Comparison of ENCODE assay signal across 18 cellular contexts in the genomic region with DNA sequence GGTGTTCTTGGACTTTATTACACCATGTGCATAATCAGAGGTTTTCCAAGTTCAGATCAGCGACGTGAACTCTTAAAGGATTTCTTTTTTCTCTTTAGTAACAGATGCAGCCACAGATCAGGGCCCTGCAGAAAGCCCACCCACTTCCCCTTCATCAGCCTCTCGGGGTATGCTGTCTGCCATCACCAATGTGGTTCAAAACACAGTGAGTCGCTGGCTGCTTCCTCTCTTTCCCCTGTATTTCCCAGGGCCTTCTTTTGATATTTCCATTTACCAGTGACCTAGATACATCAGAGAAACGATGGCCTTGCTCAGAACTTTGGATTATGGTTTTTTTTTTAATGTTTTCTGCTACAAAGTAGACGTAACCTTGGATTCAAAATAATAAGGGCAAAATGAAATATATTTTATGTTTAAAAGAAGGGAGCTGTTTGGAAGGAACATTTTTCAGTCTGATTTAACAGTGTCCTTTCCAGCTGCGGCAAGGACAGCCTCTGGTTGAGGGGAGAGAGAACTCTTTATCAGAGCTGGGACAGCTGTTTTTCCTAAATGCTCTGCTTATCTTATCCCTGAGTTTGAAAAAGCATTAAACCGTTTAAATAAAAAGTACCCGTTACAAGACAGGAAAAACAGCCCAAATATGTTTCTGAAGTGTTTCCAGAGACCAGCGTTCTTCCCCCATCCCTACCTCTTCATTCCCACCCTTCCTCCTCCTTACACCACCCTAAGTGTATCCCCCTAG. TPM values are rescaled to one million over a fixed set of nuclear protein-coding genes. Genes with fewer than 3 reads are reported as not detected.
DNase-seq lines count a peak whose midpoint lies in the region; TF ChIP-seq lines count a peak whose summit lies in the region.
"Had no signal": no experiment of that assay in that cellular context is flagged by ENCODE, and none has a peak within 500 bp of the region (broad histone marks: within the 10 kb centered on the region; RNA-seq: fewer than 3 reads in every experiment).

No MANE protein-coding gene starts in this region.

- H3K27ac ChIP-seq in neuronal stem cell (replicated peaks; ENCODE audit: low read length) (no peak overlapping the region), osteoblast (ENCODE audit: low read depth, low read length) (no peak overlapping the region)
- H3K27ac ChIP-seq: PC-9, SK-N-MC had no signal

- H3K27me3 ChIP-seq in Caco-2 (replicated peaks; ENCODE audit: control insufficient read depth, insufficient read depth, low read length) (no peaks in the 10 kb centered on the region), neuronal stem cell (ENCODE audit: control insufficient read depth in 3 of 3, insufficient read depth in 3 of 3, low read depth in 1 of 3, low read length in 3 of 3) (no peaks in the 10 kb centered on the region), osteoblast (ENCODE audit: insufficient read depth, low read length) (no peaks in the 10 kb centered on the region)
- H3K27me3 ChIP-seq: stomach had no signal

- no peak overlapping the region for H3K18ac ChIP-seq in neuronal stem cell (ENCODE audit: low read length)

- no peak overlapping the region for H2BK12ac ChIP-seq in neuronal stem cell (ENCODE audit: low read length)

- no peak overlapping the region for H3K14ac ChIP-seq in neuronal stem cell (ENCODE audit: low read length)

- H3K4me2 ChIP-seq in neuronal stem cell (ENCODE audit: insufficient read depth, low read length, poor library complexity, severe bottlenecking) (no peak overlapping the region), osteoblast (ENCODE audit: insufficient read depth, low read length) (no peak overlapping the region)
- H3K4me2 ChIP-seq: PC-9 had no signal

- no peak overlapping the region for H3K23ac ChIP-seq in neuronal stem cell (ENCODE audit: low read depth, low read length, poor library complexity)

- H3K4me3 Mint-ChIP-seq in Caco-2 (ENCODE audit: unreplicated experiment) = no peak overlapping the region
- H3K4me3 Mint-ChIP-seq in glutamatergic neuron (ENCODE audit: unreplicated experiment) = no peak overlapping the region

- no peak for DNase-seq in Caco-2
- peak; percentile 63 for DNase-seq in OCI-M1 (lab: John Stamatoyannopoulos, UW)
- DNase-seq in fibroblast of villous mesenchyme (ENCODE audit: low read depth) = peak; percentile 62
- DNase-seq in neuronal stem cell (ENCODE audit: low spot score) = no peak
- DNase-seq in C1 segment of cervical spinal cord (lab: John Stamatoyannopoulos, UW) = no peak
- DNase-seq in osteoblast (ENCODE audit: insufficient read length, low spot score, missing footprints) = no peak
- no peak for DNase-seq in glutamatergic neuron
- DNase-seq: activated CD4-positive, alpha-beta T cell treated with anti-CD3 and anti-CD28 coated beads for 4 hours; activated gamma-delta T cell; anterior cingulate cortex; NCI-H2107; NCI-H69; nucleus accumbens; PC-9; stimulated activated CD4-positive, alpha-beta T cell treated with anti-CD3 and anti-CD28 coated beads, Interleukin-1b, Interleukin-23, amount 100 ng/mL, for 48 hours; stomach; T1000 had no signal

- H3K79me2 ChIP-seq in osteoblast (ENCODE audit: insufficient read depth, low read length) = peaks cover 21% of the 10 kb centered on the region

- no peak overlapping the region for H2AK5ac ChIP-seq in neuronal stem cell (ENCODE audit: low read depth, low read length)

- BruUV-seq in Caco-2 (replicated peaks; lab: Mats Ljungman, UMichigan) = no TSS peak

- peak overlapping the region; percentile 6 for H2AFZ ChIP-seq in neuronal stem cell (ENCODE audit: low read length)
- no peak overlapping the region for H2AFZ ChIP-seq in osteoblast (ENCODE audit: low read length)
- H2AFZ ChIP-seq: PC-9 had no signal

- H3K27ac Mint-ChIP-seq in Caco-2 (ENCODE audit: unreplicated experiment) (peak overlapping the region; percentile 53), glutamatergic neuron (ENCODE audit: unreplicated experiment) (no peak overlapping the region)

- peaks cover 19% of the 10 kb centered on the region for H3K4me1 Mint-ChIP-seq in Caco-2 (ENCODE audit: low read depth, unreplicated experiment)
- H3K4me1 Mint-ChIP-seq in glutamatergic neuron (ENCODE audit: low read depth, unreplicated experiment) = peaks cover 14% of the 10 kb centered on the region

- CTCF ChIA-PET in Caco-2 (lab: Charles Lee) = interaction anchor here (0.6 to 1.0 kb wide), 2 partner anchors 228 to 229 kb away, joined by 3 read pairs; no protein-coding TSS in a partner anchor

- H3K36me3 Mint-ChIP-seq in Caco-2 (ENCODE audit: insufficient read depth, unreplicated experiment) (peaks cover 4% of the 10 kb centered on the region), glutamatergic neuron (ENCODE audit: unreplicated experiment) (no peaks in the 10 kb centered on the region)

- H4K8ac ChIP-seq in neuronal stem cell (ENCODE audit: low read depth, low read length) = no peak overlapping the region

- H3K4me3 ChIP-seq in Caco-2 (ENCODE audit: low read depth, low read length) (no peak overlapping the region), fibroblast of villous mesenchyme (ENCODE audit: low read depth, low read length) (no peak overlapping the region), neuronal stem cell (ENCODE audit: low read length in 2 of 2) (no peak overlapping the region), osteoblast (ENCODE audit: insufficient read depth, low read length) (no peak overlapping the region)
- H3K4me3 ChIP-seq: PC-9, SK-N-MC, stomach had no signal

- H3K79me1 ChIP-seq in neuronal stem cell (ENCODE audit: low read depth, low read length) = no peaks in the 10 kb centered on the region

- H2BK120ac ChIP-seq in neuronal stem cell (ENCODE audit: low read depth, low read length) = no peak overlapping the region

- peaks cover 8% of the 10 kb centered on the region for H4K20me1 ChIP-seq in osteoblast (ENCODE audit: insufficient read depth, low read length)

- no peaks in the 10 kb centered on the region for H3K9me3 ChIP-seq in Caco-2
- H3K9me3 ChIP-seq in neuronal stem cell (replicated peaks in 1 of 2; ENCODE audit: control insufficient read depth in 2 of 2, insufficient read depth in 1 of 2, low read depth in 1 of 2, low read length in 2 of 2) = no peaks in the 10 kb centered on the region
- H3K9me3 ChIP-seq in osteoblast (ENCODE audit: low read depth, low read length) = no peaks in the 10 kb centered on the region
- H3K9me3 ChIP-seq: stomach had no signal

- intact Hi-C loops in Caco-2 (cut with micrococcal nuclease; ENCODE audit: unreplicated experiment) = loop anchor here (10.0 kb wide), 1 partner anchor 549 kb away; a partner anchor contains a TSS

- no peak overlapping the region for H3K9ac ChIP-seq in neuronal stem cell (ENCODE audit: low read depth, low read length, poor library complexity)

- H4K91ac ChIP-seq in neuronal stem cell (ENCODE audit: low read depth, low read length, poor library complexity) = no peak overlapping the region

- H2BK15ac ChIP-seq in neuronal stem cell (ENCODE audit: low read length) = no peak overlapping the region

- WGBS in neuronal stem cell (ENCODE audit: extremely low coverage in 2 of 2, insufficient read length in 2 of 2, insufficient replicate concordance in 1 of 2), 2 donors = no CpG with 5 or more reads among the region's 10 CpGs

- TF ChIP-seq CTCF in Caco-2 (IDR thresholded peaks at IDR 0.05; ENCODE audit: insufficient read depth in 1 of 2, low read depth in 1 of 2, low read length in 1 of 2, severe bottlenecking in 1 of 2, unreplicated experiment in 1 of 2) = no peak
- TF ChIP-seq CTCF in fibroblast of villous mesenchyme (IDR thresholded peaks at IDR 0.05; ENCODE audit: insufficient read depth, low read depth, low read length) = no peak
- TF ChIP-seq CTCF in osteoblast (IDR thresholded peaks at IDR 0.05; ENCODE audit: extremely low read depth, low read depth, low read length) = no peak
- TF ChIP-seq CTCF in glutamatergic neuron (IDR thresholded peaks at IDR 0.05; ENCODE audit: partially characterized antibody, unreplicated experiment) = no peak

- peaks cover 38% of the 10 kb centered on the region for H3K4me1 ChIP-seq in Caco-2
- no peaks in the 10 kb centered on the region for H3K4me1 ChIP-seq in neuronal stem cell (ENCODE audit: control insufficient read depth in 2 of 2, insufficient read depth in 1 of 2, low read depth in 1 of 2, low read length in 2 of 2)
- no peaks in the 10 kb centered on the region for H3K4me1 ChIP-seq in osteoblast (ENCODE audit: insufficient read depth, low read length)

- no peak overlapping the region for H3K4ac ChIP-seq in neuronal stem cell (ENCODE audit: low read length)

- POLR2A ChIA-PET in Caco-2 (lab: Charles Lee) = interaction anchor here (0.6 to 1.7 kb wide), 3 partner anchors 18 to 142 kb away, joined by 3 to 5 read pairs (median 5); no protein-coding TSS in a partner anchor

- H3K27me3 Mint-ChIP-seq in Caco-2 (ENCODE audit: insufficient read depth, unreplicated experiment) (no peaks in the 10 kb centered on the region), glutamatergic neuron (ENCODE audit: unreplicated experiment) (no peaks in the 10 kb centered on the region)

- no peaks in the 10 kb centered on the region for H3K9me3 Mint-ChIP-seq in Caco-2 (ENCODE audit: unreplicated experiment)
- H3K9me3 Mint-ChIP-seq in glutamatergic neuron (ENCODE audit: unreplicated experiment) = no peaks in the 10 kb centered on the region

- no peak overlapping the region for H2BK5ac ChIP-seq in neuronal stem cell (ENCODE audit: low read length)

- no peaks in the 10 kb centered on the region for H3K36me3 ChIP-seq in Caco-2 (ENCODE audit: control insufficient read depth, insufficient read depth, low read length)
- H3K36me3 ChIP-seq in neuronal stem cell (replicated peaks in 1 of 2; ENCODE audit: control insufficient read depth in 2 of 2, insufficient read depth in 2 of 2, low read length in 2 of 2) = no peaks in the 10 kb centered on the region
- H3K36me3 ChIP-seq in osteoblast (ENCODE audit: insufficient read depth, low read length) = peaks cover 96% of the 10 kb centered on the region

RNA-seq across cellular contexts. Expression of a gene that starts 38.2 kb away (rescaled TPM):
- total RNA-seq in Caco-2 (2022) (20.8 and 21.7 TPM in 2 replicates), fibroblast of villous mesenchyme (426 and 471 TPM in 2 replicates), osteoblast (352 and 392 TPM in 2 replicates), glutamatergic neuron (ENCODE audit: unreplicated experiment) (1.0 TPM)
- 6.7 TPM for polyA plus RNA-seq in neuronal stem cell (2013, experiment 1 of 2)
- 8.1 TPM for polyA plus RNA-seq in neuronal stem cell (2013, experiment 2 of 2)

RNA-seq across cellular contexts. Expression of a gene that starts 49.2 kb away (rescaled TPM):
- total RNA-seq in Caco-2 (2022) = not detected in 2 replicates
- 2.3 and 3.0 TPM in 2 replicates for total RNA-seq in fibroblast of villous mesenchyme
- polyA plus RNA-seq in neuronal stem cell (2013, experiment 1 of 2) = 0.01 TPM
- 0.01 TPM for polyA plus RNA-seq in neuronal stem cell (2013, experiment 2 of 2)
- total RNA-seq in osteoblast = 5.1 and 7.4 TPM in 2 replicates
- not detected for total RNA-seq in glutamatergic neuron (ENCODE audit: unreplicated experiment)

Comparison
In these comparisons a context has a peak if more than half of its experiments do, and no peak if none do; other contexts are left out.
1. DNase-seq: peak in OCI-M1 (single experiment) and fibroblast of villous mesenchyme (single experiment); none in Caco-2 (0 of 2), neuronal stem cell (single experiment), C1 segment of cervical spinal cord (0 of 14), osteoblast (single experiment) and glutamatergic neuron (single experiment).
2. RNA of a gene that starts 38.2 kb away (total RNA-seq): 426 to 471 TPM in fibroblast of villous mesenchyme and 352 to 392 TPM in osteoblast; 20.8 to 21.7 TPM in Caco-2 and 1.0 TPM in glutamatergic neuron (single experiment); every median in the first group is over 10 times any median in the second.